ENCODE assay signal across 8 cellular contexts in the genomic region with DNA sequence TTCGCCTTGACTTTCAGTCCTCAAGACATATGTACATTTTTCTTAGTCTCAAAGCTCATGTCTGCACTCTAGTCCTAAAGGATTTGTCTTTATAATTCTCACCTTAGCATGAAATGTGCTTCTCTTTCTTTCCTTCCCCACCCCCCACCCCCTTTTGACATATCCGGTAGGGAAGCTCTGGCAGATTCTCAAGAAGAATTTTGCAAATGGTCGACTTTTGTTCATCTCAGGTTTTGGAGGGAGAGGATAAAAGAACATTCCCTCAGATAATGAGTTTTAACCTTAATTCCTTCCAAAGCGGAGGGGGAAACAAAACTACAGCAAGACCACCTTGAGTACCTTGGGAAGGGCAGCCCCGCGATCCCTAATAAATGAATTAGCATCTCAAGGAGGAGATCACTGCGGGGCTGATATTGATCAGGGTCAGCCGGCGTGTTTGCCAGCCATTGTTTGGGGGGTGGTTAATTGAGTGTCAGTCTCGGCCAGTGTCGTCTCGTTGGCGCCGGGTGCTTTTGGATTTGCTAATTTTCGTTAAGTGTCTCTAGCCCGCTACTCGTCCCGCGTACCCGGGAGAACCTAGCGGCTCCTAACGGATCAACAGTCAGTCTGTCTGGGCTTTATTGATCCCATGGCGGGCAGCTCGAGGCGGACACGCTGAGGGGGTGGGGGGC. TPM values are rescaled to one million over a fixed set of nuclear protein-coding genes. Genes with fewer than 3 reads are reported as not detected.
DNase-seq lines count a peak whose midpoint lies in the region; ATAC-seq and TF ChIP-seq lines count a peak whose summit lies in the region.

No MANE protein-coding gene starts in this region.

- H3K27me3 ChIP-seq in BE2C = no peaks in the 10 kb centered on the region
- H3K27me3 ChIP-seq in parathyroid adenoma (ENCODE audit: control insufficient read depth, insufficient read depth, low read length) = no peaks in the 10 kb centered on the region

- H3K79me2 ChIP-seq in parathyroid adenoma = no peaks in the 10 kb centered on the region

- peaks cover 37% of the 10 kb centered on the region for H3K4me1 Mint-ChIP-seq in activated CD8-positive, alpha-beta T cell treated with anti-CD3 and anti-CD28 coated beads for 36 hours (ENCODE audit: low read depth)

- H3K36me3 ChIP-seq in BE2C (no peaks in the 10 kb centered on the region), parathyroid adenoma (ENCODE audit: control insufficient read depth, insufficient read depth, low read length) (no peaks in the 10 kb centered on the region)

- H3K27ac ChIP-seq in parathyroid adenoma = no peak overlapping the region

- H3K4me1 ChIP-seq in BE2C (no peaks in the 10 kb centered on the region; the same call in 1 of the 2 replicates), parathyroid adenoma (no peaks in the 10 kb centered on the region)

- H2AFZ ChIP-seq in parathyroid adenoma = peak overlapping the region; percentile 95

- ATAC-seq in HG02870 (IDR thresholded peaks at IDR 0.05; ENCODE audit: unreplicated experiment) (peak; percentile 1), GM21717 (IDR thresholded peaks at IDR 0.05; ENCODE audit: unreplicated experiment) (no peak)
- no peak for ATAC-seq in activated CD8-positive, alpha-beta T cell treated with anti-CD3 and anti-CD28 coated beads for 36 hours

- no peak for TF ChIP-seq CTCF in BE2C (IDR thresholded peaks at IDR 0.05; ENCODE audit: low read depth, low read length)
- TF ChIP-seq CTCF in activated CD8-positive, alpha-beta T cell treated with anti-CD3 and anti-CD28 coated beads for 36 hours (IDR thresholded peaks at IDR 0.05) = no peak
- TF ChIP-seq CTCF in parathyroid adenoma (IDR thresholded peaks at IDR 0.05) = no peak

- peak; percentile 26 for DNase-seq in BE2C
- peak; percentile 24 for DNase-seq in activated CD8-positive, alpha-beta T cell treated with anti-CD3 and anti-CD28 coated beads for 36 hours
- DNase-seq in head of caudate nucleus = peak in 24 of 42 donors; percentile 12 to 62 (median 28)
- DNase-seq in NCI-H526 (lab: John Stamatoyannopoulos, UW) = no peak
- no peak for DNase-seq in H4 (ENCODE audit: low spot score)

- no peaks in the 10 kb centered on the region for H3K36me3 Mint-ChIP-seq in activated CD8-positive, alpha-beta T cell treated with anti-CD3 and anti-CD28 coated beads for 36 hours (ENCODE audit: low read depth)

- no peak overlapping the region for H3K27ac Mint-ChIP-seq in activated CD8-positive, alpha-beta T cell treated with anti-CD3 and anti-CD28 coated beads for 36 hours

- peaks cover 53% of the 10 kb centered on the region for H3K27me3 Mint-ChIP-seq in activated CD8-positive, alpha-beta T cell treated with anti-CD3 and anti-CD28 coated beads for 36 hours

- POLR2A ChIA-PET in activated CD8-positive, alpha-beta T cell treated with anti-CD3 and anti-CD28 coated beads for 36 hours (lab: Charles Lee) = no interaction called here

- H3K4me2 ChIP-seq in parathyroid adenoma (ENCODE audit: low read length) = peak overlapping the region; percentile 98

- intact Hi-C loops in activated CD8-positive, alpha-beta T cell treated with anti-CD3 and anti-CD28 coated beads for 36 hours (cut with micrococcal nuclease) = no loop called here
- intact Hi-C loops in head of caudate nucleus (cut with DNase I) = loop anchor here (5.0 to 10.0 kb wide), 4 partner anchors 118 to 626 kb away; no protein-coding TSS in a partner anchor

- peak overlapping the region; percentile 51 for H3K4me3 Mint-ChIP-seq in activated CD8-positive, alpha-beta T cell treated with anti-CD3 and anti-CD28 coated beads for 36 hours

- H3K4me3 ChIP-seq in BE2C (ENCODE audit: low read depth, low read length) = peak overlapping the region; percentile 72
- H3K4me3 ChIP-seq in parathyroid adenoma (ENCODE audit: low read depth, low read length) = peak overlapping the region; percentile 59

- H3K9me3 ChIP-seq in BE2C = no peaks in the 10 kb centered on the region
- H3K9me3 ChIP-seq in parathyroid adenoma (ENCODE audit: control insufficient read depth, low read length) = no peaks in the 10 kb centered on the region

- CTCF ChIA-PET in activated CD8-positive, alpha-beta T cell treated with anti-CD3 and anti-CD28 coated beads for 36 hours (lab: Charles Lee) = interaction anchor here (0.7 to 4.8 kb wide), 5 partner anchors 9 to 628 kb away, joined by 3 to 34 read pairs (median 4); no protein-coding TSS in a partner anchor

- no peaks in the 10 kb centered on the region for H3K9me3 Mint-ChIP-seq in activated CD8-positive, alpha-beta T cell treated with anti-CD3 and anti-CD28 coated beads for 36 hours

- H3K9ac ChIP-seq in parathyroid adenoma = no peak overlapping the region

RNA-seq across cellular contexts. Expression of a gene that starts 0.9 kb away (rescaled TPM):
- 31.2 TPM for polyA plus RNA-seq in BE2C (2012; ENCODE audit: insufficient read depth, insufficient read length, low read depth)
- under 1 TPM; 0.18 to 0.27 TPM for total RNA-seq in activated CD8-positive, alpha-beta T cell treated with anti-CD3 and anti-CD28 coated beads for 36 hours
- total RNA-seq in H4 (2014; rRNA removed; shearing (Covaris generic)) = 51.3 and 58.9 TPM in 2 replicates

Comparison
In these comparisons a context has a peak if more than half of its experiments do, and no peak if none do; other contexts are left out.
1. DNase-seq: peak in BE2C (single experiment), activated CD8-positive, alpha-beta T cell treated with anti-CD3 and anti-CD28 coated beads for 36 hours (single experiment) and head of caudate nucleus (24 of 42); none in NCI-H526 (0 of 2) and H4 (single experiment).
2. RNA of a gene that starts 0.9 kb away (total RNA-seq): 51.3 to 58.9 TPM in H4; 0.18 to 0.27 TPM in activated CD8-positive, alpha-beta T cell treated with anti-CD3 and anti-CD28 coated beads for 36 hours; every median in the first group is over 10 times any median in the second.